In the genomic region with DNA sequence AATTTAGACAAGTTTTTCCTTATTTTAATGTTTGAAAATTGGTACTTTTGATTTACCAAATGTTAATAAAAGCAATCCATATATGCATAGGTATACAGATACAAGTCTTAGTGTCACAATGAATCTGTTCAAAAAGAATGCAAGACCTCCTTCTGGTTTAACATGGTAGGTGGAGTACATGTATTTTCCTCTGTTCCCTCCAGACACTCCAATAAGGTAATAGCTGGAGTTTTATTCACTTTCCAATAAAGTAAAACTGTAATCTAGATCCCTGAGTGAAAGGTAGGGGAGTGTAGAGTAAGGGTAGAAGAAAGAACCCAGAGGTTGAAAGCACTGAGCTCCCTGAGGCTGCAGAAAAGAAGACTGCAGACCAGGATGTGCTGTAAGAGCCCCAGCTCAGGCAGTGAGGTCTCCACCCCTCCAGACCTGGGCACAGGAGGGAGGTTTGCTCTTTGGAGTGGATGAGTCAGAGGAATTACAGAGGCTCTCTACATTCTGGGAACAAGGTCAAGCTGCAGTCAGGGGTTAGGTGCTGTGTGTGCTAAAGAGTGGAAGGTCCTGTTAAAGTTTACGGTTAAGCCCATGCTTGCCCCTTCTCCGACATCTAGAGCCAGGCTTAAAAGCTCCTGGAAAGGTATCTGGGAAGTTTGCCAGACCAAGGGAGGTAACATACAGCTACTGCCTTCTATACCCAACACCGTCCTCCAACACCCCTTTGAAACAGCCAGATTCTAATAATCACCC, we compare ENCODE assay signal across 12 cellular contexts. TPM values are rescaled to one million over a fixed set of nuclear protein-coding genes. Genes with fewer than 3 reads are reported as not detected.
DNase-seq lines count a peak whose midpoint lies in the region; ATAC-seq, FAIRE-seq and TF ChIP-seq lines count a peak whose summit lies in the region.
"Had no signal": no experiment of that assay in that cellular context is flagged by ENCODE, and none has a peak within 500 bp of the region (broad histone marks: within the 10 kb centered on the region; RNA-seq: fewer than 3 reads in every experiment).

No MANE protein-coding gene starts in this region.

- H4K8ac ChIP-seq in H1 (ENCODE audit: extremely low read depth, insufficient read depth, low read length), result no peak overlapping the region

- H3K4me2 ChIP-seq in H1 (ENCODE audit: insufficient read depth in 1 of 2, low read depth in 2 of 2, low read length in 2 of 2) (no peak overlapping the region), osteoblast (ENCODE audit: insufficient read depth, low read length) (peak overlapping the region; percentile 7)

- DNase-seq in ELR (ENCODE audit: low read depth), result peak; percentile 69
- DNase-seq in NCI-H2196 (lab: John Stamatoyannopoulos, UW; ENCODE audit: unreplicated experiment), result peak; percentile 12
- DNase-seq in H1 (ENCODE audit: low read depth in 1 of 2, low spot score in 2 of 2), result no peak
- DNase-seq in osteoblast (ENCODE audit: insufficient read length, low spot score, missing footprints), result peak; percentile 43
- DNase-seq in GM20000 (ENCODE audit: low spot score), result no peak
- DNase-seq: activated naive CD4-positive, alpha-beta T cell treated with anti-CD3 and anti-CD28 coated beads for 36 hours; NCI-H1092; SW 1271 had no signal

- H2BK20ac ChIP-seq in H1 (ENCODE audit: low read length), result no peak overlapping the region

- no peaks in the 10 kb centered on the region for H4K20me1 ChIP-seq in H1 (replicated peaks in 1 of 2; ENCODE audit: control insufficient read depth in 1 of 2, insufficient read depth in 2 of 2, low read length in 2 of 2)
- no peaks in the 10 kb centered on the region for H4K20me1 ChIP-seq in osteoblast (ENCODE audit: insufficient read depth, low read length)

- no peak overlapping the region for H4K91ac ChIP-seq in H1 (replicated peaks; ENCODE audit: insufficient read length, low read length)

- H3K4me3 ChIP-seq in H1 (ENCODE audit: extremely low read depth in 1 of 4, insufficient read depth in 2 of 4, low read depth in 3 of 4, low read length in 4 of 4) (no peak overlapping the region), osteoblast (ENCODE audit: insufficient read depth, low read length) (no peak overlapping the region)
- H3K4me3 ChIP-seq: GM12878 had no signal

- no peaks in the 10 kb centered on the region for H3K36me3 ChIP-seq in H1 (ENCODE audit: control insufficient read depth in 2 of 4, insufficient read depth in 4 of 4, low read length in 3 of 4)
- no peaks in the 10 kb centered on the region for H3K36me3 ChIP-seq in osteoblast (ENCODE audit: insufficient read depth, low read length)

- POLR2A ChIA-PET in H1 (lab: Charles Lee; ENCODE audit: partially characterized antibody), result no interaction called here

- no peaks in the 10 kb centered on the region for H3K27me3 ChIP-seq in H1 (replicated peaks in 1 of 4; ENCODE audit: control insufficient read depth in 3 of 4, extremely low read depth in 1 of 4, insufficient read depth in 3 of 4, low read length in 3 of 4)
- no peaks in the 10 kb centered on the region for H3K27me3 ChIP-seq in osteoblast (ENCODE audit: insufficient read depth, low read length)

- no peak for TF ChIP-seq POLR2A in H1 (IDR thresholded peaks at IDR 0.05; ENCODE audit: control extremely low read depth in 1 of 2, low read depth in 2 of 2, low read length in 2 of 2)

- no peak overlapping the region for H3K18ac ChIP-seq in H1 (ENCODE audit: extremely low read depth, low read length)

- H3K79me2 ChIP-seq in H1 (ENCODE audit: control insufficient read depth in 1 of 2, insufficient read depth in 2 of 2, low read length in 2 of 2) (no peaks in the 10 kb centered on the region), osteoblast (ENCODE audit: insufficient read depth, low read length) (no peaks in the 10 kb centered on the region)

- H3K4me1 ChIP-seq in H1 (replicated peaks in 1 of 4; ENCODE audit: control insufficient read depth in 3 of 4, insufficient read depth in 4 of 4, low read length in 3 of 4) (no peaks in the 10 kb centered on the region), osteoblast (ENCODE audit: insufficient read depth, low read length) (peaks cover 50% of the 10 kb centered on the region)

- H2BK5ac ChIP-seq in H1 (ENCODE audit: low read depth, low read length), result no peak overlapping the region; the same call in 1 of the 2 replicates

- H2BK12ac ChIP-seq in H1 (ENCODE audit: low read depth, low read length), result no peak overlapping the region

- FAIRE-seq in H1 (lab: Jason Lieb, UNC), result peak; percentile 42
- FAIRE-seq: GM12878 had no signal

- no peak overlapping the region for H3K56ac ChIP-seq in H1 (replicated peaks; ENCODE audit: insufficient read length, low read depth, low read length)

- TF ChIP-seq CTCF in H1 (IDR thresholded peaks at IDR 0.05; ENCODE audit: control extremely low read depth in 1 of 3, insufficient read depth in 1 of 3, low read depth in 1 of 3, low read length in 3 of 3), result no peak
- no peak for TF ChIP-seq CTCF in osteoblast (IDR thresholded peaks at IDR 0.05; ENCODE audit: extremely low read depth, low read depth, low read length)
- TF ChIP-seq CTCF in GM20000 (IDR thresholded peaks at IDR 0.05; ENCODE audit: extremely low read depth, missing control alignments), result no peak

- no peak for TF ChIP-seq RAD21 in H1 (IDR thresholded peaks at IDR 0.05 in 1 of 2, conservative IDR thresholded peaks at IDR 0.05 in 1 of 2; ENCODE audit: low read depth in 2 of 2, low read length in 2 of 2)

- no peak overlapping the region for H3K9ac ChIP-seq in H1 (replicated peaks in 1 of 4; ENCODE audit: extremely low read depth in 1 of 4, low read depth in 3 of 4, low read length in 3 of 4)

- H3K14ac ChIP-seq in H1 (ENCODE audit: insufficient read length), result no peak overlapping the region

- no peak overlapping the region for H2BK15ac ChIP-seq in H1 (ENCODE audit: low read length)

- no peaks in the 10 kb centered on the region for H3K9me3 ChIP-seq in H1 (ENCODE audit: insufficient read depth in 2 of 2, low read depth in 1 of 2, low read length in 1 of 2)
- no peaks in the 10 kb centered on the region for H3K9me3 ChIP-seq in osteoblast (ENCODE audit: low read depth, low read length)

- H3K23ac ChIP-seq in H1 (ENCODE audit: insufficient read length), result no peak overlapping the region

- H3K23me2 ChIP-seq in H1 (ENCODE audit: low read depth, low read length), result no peaks in the 10 kb centered on the region

- H3K79me1 ChIP-seq in H1 (ENCODE audit: low read depth, low read length), result no peaks in the 10 kb centered on the region

- no peak overlapping the region for H2BK120ac ChIP-seq in H1 (replicated peaks; ENCODE audit: low read depth, low read length)

- CTCF ChIA-PET in H1 (lab: Charles Lee; ENCODE audit: partially characterized antibody), result interaction anchor here (0.6 to 5.6 kb wide), 5 partner anchors 9 to 826 kb away, joined by 3 to 55 read pairs (median 3); no protein-coding TSS in a partner anchor

- WGBS in H1 (ENCODE audit: extremely low coverage in 1 of 2, insufficient coverage in 1 of 2, insufficient read length in 1 of 2, insufficient replicate concordance in 2 of 2, low coverage in 1 of 2, low lambda C conversion rate in 2 of 2, missing lambda C conversion rate in 1 of 2), 2 experiments, result 85% methylated on average over 3 of the region's 3 CpGs; no CpG with 5 or more reads in 1 of the 2 experiments

- H2AFZ ChIP-seq in H1 (ENCODE audit: low read length) (peak overlapping the region; percentile 93), osteoblast (ENCODE audit: low read length) (no peak overlapping the region)

- H3K4ac ChIP-seq in H1 (replicated peaks; ENCODE audit: insufficient read length, low read depth, low read length), result no peak overlapping the region

- ATAC-seq in GM18907 (IDR thresholded peaks at IDR 0.05; ENCODE audit: unreplicated experiment) (no peak), HG03354 (IDR thresholded peaks at IDR 0.05; ENCODE audit: poor library complexity, severe bottlenecking, unreplicated experiment) (no peak), HG02588 (IDR thresholded peaks at IDR 0.05; ENCODE audit: unreplicated experiment) (no peak)
- ATAC-seq: GM12878 had no signal

- no peak overlapping the region for H3K27ac ChIP-seq in H1 (ENCODE audit: low read depth, low read length)
- no peak overlapping the region for H3K27ac ChIP-seq in osteoblast (ENCODE audit: low read depth, low read length)

- no peak for TF ChIP-seq EP300 in H1 (IDR thresholded peaks at IDR 0.05; ENCODE audit: borderline replicate concordance in 1 of 2, low read depth in 2 of 2, low read length in 2 of 2)

- no peak overlapping the region for H2AK5ac ChIP-seq in H1 (ENCODE audit: low read depth, low read length)

- no peak overlapping the region for H4K5ac ChIP-seq in H1 (ENCODE audit: insufficient read length, low read depth, low read length)

TF ChIP-seq in H1, 55 proteins besides CTCF, POLR2A, EP300 and RAD21:
- peak; percentile 60; the same call in 1 of the 2 replicates for TF ChIP-seq JUND (IDR thresholded peaks at IDR 0.05; ENCODE audit: low read length)
- TF ChIP-seq BRCA1 (IDR thresholded peaks at IDR 0.05; ENCODE audit: low read depth, low read length), result no peak
TF ChIP-seq in H1: peak in this region for 1.

RNA-seq across cellular contexts. Expression of a gene that starts 27.6 kb away (rescaled TPM):
- 43.0 and 43.8 TPM in 2 replicates for total RNA-seq in H1 (2021; fragmentation: NEBNext Ultra II Directional; extraction: Animal tissue kit (Norgen Biotek cat#: 25700))
- 18.1 and 20.3 TPM in 2 replicates for polyA plus RNA-seq in H1 (2011; rRNA removed)
- 26.1 TPM for polyA plus RNA-seq in H1 (2011; cell fraction: cytosol; rRNA removed)
- 32.2 TPM for polyA plus RNA-seq in H1 (2011; cell fraction: nucleus; rRNA removed)
- 28.1 to 40.2 TPM (median 34.1 TPM) in 4 replicates for polyA plus RNA-seq in H1 (2012, experiment 1 of 2)
- 2.6 TPM for polyA plus RNA-seq in H1 (2012, experiment 2 of 2)
- 29.0 TPM for polyA plus RNA-seq in H1 (2013, experiment 1 of 2)
- polyA plus RNA-seq in H1 (2013, experiment 2 of 2), result 28.0 TPM
- 52.6 and 71.4 TPM in 2 replicates for polyA minus RNA-seq in H1 (2011; rRNA and poly(A)+ RNA removed)
- polyA minus RNA-seq in H1 (2011; cell fraction: cytosol; rRNA and poly(A)+ RNA removed), result 33.2 TPM
- 57.0 TPM for polyA minus RNA-seq in H1 (2011; cell fraction: nucleus; rRNA and poly(A)+ RNA removed)
- total RNA-seq in osteoblast, result 447 and 530 TPM in 2 replicates

Comparison
In these comparisons a context has a peak if more than half of its experiments do, and no peak if none do; other contexts are left out.
1. DNase-seq: peak in ELR (single experiment), NCI-H2196 (single experiment) and osteoblast (single experiment); none in H1 (0 of 2) and GM20000 (single experiment).